Comparison of ENCODE assay signal across 9 cellular contexts in genomic region chr9:68323749-68324148, GRCh38. TPM values are rescaled to one million over a fixed set of nuclear protein-coding genes. Genes with fewer than 3 reads are reported as not detected.
"Had no signal": no experiment of that assay in that cellular context is flagged by ENCODE, and none has a peak within 500 bp of the region (broad histone marks: within the 10 kb centered on the region; RNA-seq: fewer than 3 reads in every experiment).

No MANE protein-coding gene starts in this region.

RNA-seq across cellular contexts. Expression of gene FOXD4L3, which starts 21.1 kb away (rescaled TPM):
- total RNA-seq: stomach, subcutaneous adipose tissue, temporal lobe, testis, tibial nerve, transverse colon, ureter, urinary bladder, uterus had no signal
